ENCODE assay signal across 8 cellular contexts in genomic region chr2:26330114-26330581, GRCh38. TPM values are rescaled to one million over a fixed set of nuclear protein-coding genes. Genes with fewer than 3 reads are reported as not detected.
A peak's percentile ranks its signal among the peaks of the same experiment; 100 is the strongest.
DNase-seq lines count a peak whose midpoint lies in the region; ATAC-seq and TF ChIP-seq lines count a peak whose summit lies in the region.

No MANE protein-coding gene starts in this region.

- H3K4me1 ChIP-seq in H9 (ENCODE audit: insufficient read depth, low read length), result no peaks in the 10 kb centered on the region; the same call in 1 of the 2 replicates

- no peak overlapping the region for H4K5ac ChIP-seq in H9 (ENCODE audit: insufficient read length, low read depth, low read length)

- no peak overlapping the region for H2BK15ac ChIP-seq in H9 (ENCODE audit: low read depth, low read length)

- H3K9me3 ChIP-seq in H9 (ENCODE audit: control insufficient read depth, low read depth, low read length), result no peaks in the 10 kb centered on the region

- TF ChIP-seq CTCF in H9 (conservative IDR thresholded peaks at IDR 0.05), result peak; percentile 91

- H3K14ac ChIP-seq in H9 (ENCODE audit: insufficient read depth, low read length), result no peak overlapping the region

- ATAC-seq in activated naive CD8-positive, alpha-beta T cell treated with anti-CD3 and anti-CD28 coated beads, Interleukin-2, amount 10 ng/mL, durations not matched to agents 7 days and 5 days (ENCODE audit: low read depth), result peak; percentile 95
- peak; percentile 95 for ATAC-seq in Right ventricle myocardium superior (ENCODE audit: poor library complexity)

- no peak overlapping the region for H3K4ac ChIP-seq in H9 (ENCODE audit: low read depth, low read length)

- no peaks in the 10 kb centered on the region for H3K36me3 Mint-ChIP-seq in H9 (ENCODE audit: insufficient read depth in 1 of 3, low read depth in 3 of 3)
- no peaks in the 10 kb centered on the region for H3K36me3 Mint-ChIP-seq in activated naive CD8-positive, alpha-beta T cell treated with anti-CD3 and anti-CD28 coated beads, Interleukin-2, amount 10 ng/mL, durations not matched to agents 7 days and 5 days

- no peak overlapping the region for H2BK120ac ChIP-seq in H9 (ENCODE audit: low read depth, low read length, poor library complexity, severe bottlenecking)

- no peaks in the 10 kb centered on the region for H3K79me2 ChIP-seq in H9 (ENCODE audit: insufficient read depth, low read length)

- H3K79me1 ChIP-seq in H9 (ENCODE audit: insufficient read depth, low read depth, low read length, poor library complexity, severe bottlenecking), result no peaks in the 10 kb centered on the region

- no peak overlapping the region for H2BK20ac ChIP-seq in H9 (ENCODE audit: low read depth, low read length, poor library complexity, severe bottlenecking)

- H3K27ac Mint-ChIP-seq in H9, result no peak overlapping the region; a peak in 1 of 7 replicates
- no peak overlapping the region for H3K27ac Mint-ChIP-seq in activated naive CD8-positive, alpha-beta T cell treated with anti-CD3 and anti-CD28 coated beads, Interleukin-2, amount 10 ng/mL, durations not matched to agents 7 days and 5 days

- no peak overlapping the region for H4K91ac ChIP-seq in H9 (ENCODE audit: insufficient read length, low read depth, low read length)

- no CpG with 5 or more reads among the region's 8 CpGs for WGBS in H9 (ENCODE audit: extremely low coverage, insufficient read length, low lambda C conversion rate)

- no peak overlapping the region for H3K18ac ChIP-seq in H9 (ENCODE audit: insufficient read length, low read depth, low read length)

- no peak overlapping the region for H4K8ac ChIP-seq in H9 (replicated peaks; ENCODE audit: insufficient read length, low read depth, low read length)

- H3T11ph ChIP-seq in H9 (ENCODE audit: low read length), result no peak overlapping the region

- DNase-seq in DMS153 (lab: John Stamatoyannopoulos, UW) (peak; percentile 59), H9 (peak; percentile 83), NCI-H1694 (lab: John Stamatoyannopoulos, UW) (peak; percentile 82), T follicular helper cell (ENCODE audit: low read depth) (peak; percentile 71), Right ventricle myocardium superior (peak; percentile 93), putamen (ENCODE audit: low spot score) (peak; percentile 74), cortex of kidney (lab: John Stamatoyannopoulos, UW) (no peak)
- DNase-seq in activated naive CD8-positive, alpha-beta T cell treated with anti-CD3 and anti-CD28 coated beads, Interleukin-2, amount 10 ng/mL, durations not matched to agents 7 days and 5 days, result peak; percentile 86

- H3K4me2 ChIP-seq in H9 (ENCODE audit: insufficient read depth, insufficient read length, low read length), result no peak overlapping the region

- no peaks in the 10 kb centered on the region; the same call in 1 of the 2 replicates for H3K27me3 Mint-ChIP-seq in H9 (ENCODE audit: low read depth)
- peaks cover 2% of the 10 kb centered on the region for H3K27me3 Mint-ChIP-seq in activated naive CD8-positive, alpha-beta T cell treated with anti-CD3 and anti-CD28 coated beads, Interleukin-2, amount 10 ng/mL, durations not matched to agents 7 days and 5 days

- H3K56ac ChIP-seq in H9 (ENCODE audit: insufficient read length, low read depth, low read length), result no peak overlapping the region

- POLR2A ChIA-PET in activated naive CD8-positive, alpha-beta T cell treated with anti-CD3 and anti-CD28 coated beads, Interleukin-2, amount 10 ng/mL, durations not matched to agents 7 days and 5 days (lab: Charles Lee), result no interaction called here

- H2BK12ac ChIP-seq in H9 (ENCODE audit: insufficient read length, low read depth, low read length), result no peak overlapping the region

- no peak overlapping the region for H2AK5ac ChIP-seq in H9 (ENCODE audit: insufficient read length, low read length)

- H3K27ac ChIP-seq in H9 (ENCODE audit: insufficient read length, low read depth, low read length), result no peak overlapping the region

- no peak overlapping the region for H3K23ac ChIP-seq in H9 (ENCODE audit: insufficient read length, low read depth, low read length)

- H3K27me3 ChIP-seq in H9 (ENCODE audit: insufficient read depth, low read length), result no peaks in the 10 kb centered on the region

- no peaks in the 10 kb centered on the region for H3K23me2 ChIP-seq in H9 (ENCODE audit: insufficient read length, low read depth, low read length, poor library complexity, severe bottlenecking)

- H3K4me3 Mint-ChIP-seq in H9, result no peak overlapping the region
- H3K4me3 Mint-ChIP-seq in activated naive CD8-positive, alpha-beta T cell treated with anti-CD3 and anti-CD28 coated beads, Interleukin-2, amount 10 ng/mL, durations not matched to agents 7 days and 5 days, result no peak overlapping the region

- intact Hi-C loops in Right ventricle myocardium superior (cut with DNase I), result no loop called here

- H3K9ac ChIP-seq in H9 (ENCODE audit: extremely low read depth, insufficient read length, low read length), result no peak overlapping the region

- peaks cover 7 to 15% of the 10 kb centered on the region in 2 experiments for H3K4me1 Mint-ChIP-seq in H9
- H3K4me1 Mint-ChIP-seq in activated naive CD8-positive, alpha-beta T cell treated with anti-CD3 and anti-CD28 coated beads, Interleukin-2, amount 10 ng/mL, durations not matched to agents 7 days and 5 days, result peaks cover 25% of the 10 kb centered on the region

- H3K9me3 Mint-ChIP-seq in H9, result no peaks in the 10 kb centered on the region
- H3K9me3 Mint-ChIP-seq in activated naive CD8-positive, alpha-beta T cell treated with anti-CD3 and anti-CD28 coated beads, Interleukin-2, amount 10 ng/mL, durations not matched to agents 7 days and 5 days, result no peaks in the 10 kb centered on the region

- no peaks in the 10 kb centered on the region for H4K20me1 ChIP-seq in H9 (ENCODE audit: control insufficient read depth, insufficient read depth, insufficient read length)

- H2BK5ac ChIP-seq in H9 (ENCODE audit: insufficient read length, low read length), result no peak overlapping the region

- no peak overlapping the region for H2AFZ ChIP-seq in H9 (ENCODE audit: low read length)

RNA-seq across cellular contexts. Expression of gene SELENOI, which starts 15.8 kb away (rescaled TPM):
- total RNA-seq in H9 (2021) (41.9 and 43.4 TPM in 2 replicates), Right ventricle myocardium superior (11.4 TPM)
- total RNA-seq in activated naive CD8-positive, alpha-beta T cell treated with anti-CD3 and anti-CD28 coated beads, Interleukin-2, amount 10 ng/mL, durations not matched to agents 7 days and 5 days, result 10 to 100 TPM; 26.4 TPM

RNA-seq across cellular contexts. Expression of gene ADGRF3, which starts 16.4 kb away (rescaled TPM):
- total RNA-seq in H9 (2021), result 0.09 and 0.29 TPM in 2 replicates
- 1 to 10 TPM; 5.7 to 7.0 TPM for total RNA-seq in activated naive CD8-positive, alpha-beta T cell treated with anti-CD3 and anti-CD28 coated beads, Interleukin-2, amount 10 ng/mL, durations not matched to agents 7 days and 5 days
- 0.56 TPM for total RNA-seq in Right ventricle myocardium superior
